ENCODE assay signal across 20 cellular contexts in the genomic region with DNA sequence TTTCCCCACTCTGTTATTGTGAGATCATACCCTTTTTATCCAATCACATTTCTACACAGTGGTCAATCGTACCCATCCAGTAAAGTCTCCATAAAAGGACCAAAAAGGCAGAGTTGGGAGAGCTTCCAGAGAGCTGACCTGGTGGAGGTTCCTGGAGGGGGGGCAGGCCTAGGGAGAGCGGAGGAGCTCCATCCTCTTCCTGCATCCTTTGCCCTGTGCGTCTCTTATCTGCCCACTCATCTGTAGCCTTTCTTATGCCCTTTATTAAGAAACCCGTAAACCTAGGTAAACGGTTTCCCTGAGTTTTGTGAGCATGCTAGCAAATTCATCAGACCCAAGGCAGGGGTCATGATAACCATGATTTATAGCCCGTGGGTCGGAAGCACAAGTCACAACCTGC. TPM values are rescaled to one million over a fixed set of nuclear protein-coding genes. Genes with fewer than 3 reads are reported as not detected.
DNase-seq lines count a peak whose midpoint lies in the region; ATAC-seq and TF ChIP-seq lines count a peak whose summit lies in the region.
"Had no signal": no experiment of that assay in that cellular context is flagged by ENCODE, and none has a peak within 500 bp of the region (broad histone marks: within the 10 kb centered on the region; RNA-seq: fewer than 3 reads in every experiment).

No MANE protein-coding gene starts in this region.

- no peaks in the 10 kb centered on the region for H3K9me3 ChIP-seq in effector memory CD4-positive, alpha-beta T cell (ENCODE audit: control insufficient read depth, low read length)
- H3K9me3 ChIP-seq: esophagus squamous epithelium, gastroesophageal sphincter, right atrium auricular region, suprapubic skin had no signal

- CTCF ChIA-PET in activated CD4-positive, alpha-beta memory T cell treated with anti-CD3 and anti-CD28 coated beads, Interleukin-2, amount 10 ng/mL, durations not matched to agents 7 days and 5 days (lab: Charles Lee), result interaction anchor here (1.4 to 28.0 kb wide), 3 partner anchors 9 to 16 kb away, joined by 3 to 563 read pairs (median 7); partner anchors contain the start of gene EVL

- no peak overlapping the region for H3K4me3 ChIP-seq in effector memory CD4-positive, alpha-beta T cell (ENCODE audit: insufficient read depth, low read depth, low read length, poor library complexity, severe bottlenecking)
- H3K4me3 ChIP-seq: esophagus squamous epithelium, gastroesophageal sphincter, GM12878, right atrium auricular region, suprapubic skin had no signal

- H3K27me3 ChIP-seq in effector memory CD4-positive, alpha-beta T cell (replicated peaks; ENCODE audit: control insufficient read depth, insufficient read depth, low read length, poor library complexity, severe bottlenecking), result no peaks in the 10 kb centered on the region
- H3K27me3 ChIP-seq: esophagus squamous epithelium, gastroesophageal sphincter, right atrium auricular region, suprapubic skin had no signal

- POLR2A ChIA-PET in activated CD4-positive, alpha-beta memory T cell treated with anti-CD3 and anti-CD28 coated beads, Interleukin-2, amount 10 ng/mL, durations not matched to agents 7 days and 5 days (lab: Charles Lee), result interaction anchor here (1.1 to 58.4 kb wide), 4 partner anchors 9 to 31 kb away, joined by 4 to 1586 read pairs (median 6); partner anchors contain the start of gene EVL

- H3K4me3 Mint-ChIP-seq in activated CD4-positive, alpha-beta memory T cell treated with anti-CD3 and anti-CD28 coated beads, Interleukin-2, amount 10 ng/mL, durations not matched to agents 7 days and 5 days, result no peak overlapping the region
- H3K4me3 Mint-ChIP-seq in stimulated activated naive CD8-positive, alpha-beta T cell treated with anti-CD3 and anti-CD28 coated beads, Interleukin-15, amount 100 ng/mL, for 72 hours, result peak overlapping the region; percentile 49 to 64
- H3K4me3 Mint-ChIP-seq in nephron progenitor cell, result no peak overlapping the region
- H3K4me3 Mint-ChIP-seq: CD14-positive monocyte, HFFc6 had no signal

- peaks cover 71% of the 10 kb centered on the region for H3K36me3 ChIP-seq in effector memory CD4-positive, alpha-beta T cell (ENCODE audit: control insufficient read depth, insufficient read depth, low read length)
- H3K36me3 ChIP-seq: right atrium auricular region had no signal

- H3K4me1 ChIP-seq in effector memory CD4-positive, alpha-beta T cell (ENCODE audit: control insufficient read depth, insufficient read depth, low read length, poor library complexity, severe bottlenecking), result peaks cover 56% of the 10 kb centered on the region
- H3K4me1 ChIP-seq: gastroesophageal sphincter, right atrium auricular region had no signal

- TF ChIP-seq CTCF in nephron progenitor cell (IDR thresholded peaks at IDR 0.05), result no peak

- no peaks in the 10 kb centered on the region for H3K27me3 Mint-ChIP-seq in activated CD4-positive, alpha-beta memory T cell treated with anti-CD3 and anti-CD28 coated beads, Interleukin-2, amount 10 ng/mL, durations not matched to agents 7 days and 5 days
- H3K27me3 Mint-ChIP-seq in stimulated activated naive CD8-positive, alpha-beta T cell treated with anti-CD3 and anti-CD28 coated beads, Interleukin-15, amount 100 ng/mL, for 72 hours, result no peaks in the 10 kb centered on the region
- peaks cover 3% of the 10 kb centered on the region for H3K27me3 Mint-ChIP-seq in nephron progenitor cell (ENCODE audit: low read depth, poor library complexity)

- H3K27ac Mint-ChIP-seq in activated CD4-positive, alpha-beta memory T cell treated with anti-CD3 and anti-CD28 coated beads, Interleukin-2, amount 10 ng/mL, durations not matched to agents 7 days and 5 days, result no peak overlapping the region
- peak overlapping the region; percentile 62 to 92 for H3K27ac Mint-ChIP-seq in stimulated activated naive CD8-positive, alpha-beta T cell treated with anti-CD3 and anti-CD28 coated beads, Interleukin-15, amount 100 ng/mL, for 72 hours
- H3K27ac Mint-ChIP-seq in nephron progenitor cell, result no peak overlapping the region
- H3K27ac Mint-ChIP-seq: HFFc6 had no signal

- peaks cover 80% of the 10 kb centered on the region for H3K4me1 Mint-ChIP-seq in activated CD4-positive, alpha-beta memory T cell treated with anti-CD3 and anti-CD28 coated beads, Interleukin-2, amount 10 ng/mL, durations not matched to agents 7 days and 5 days
- peaks cover 94% of the 10 kb centered on the region for H3K4me1 Mint-ChIP-seq in stimulated activated naive CD8-positive, alpha-beta T cell treated with anti-CD3 and anti-CD28 coated beads, Interleukin-15, amount 100 ng/mL, for 72 hours
- peaks cover 10% of the 10 kb centered on the region for H3K4me1 Mint-ChIP-seq in nephron progenitor cell

- peaks cover 87% of the 10 kb centered on the region for H3K36me3 Mint-ChIP-seq in activated CD4-positive, alpha-beta memory T cell treated with anti-CD3 and anti-CD28 coated beads, Interleukin-2, amount 10 ng/mL, durations not matched to agents 7 days and 5 days (ENCODE audit: low read depth)
- H3K36me3 Mint-ChIP-seq in nephron progenitor cell (ENCODE audit: low read depth), result peaks cover 57% of the 10 kb centered on the region

- peak overlapping the region; percentile 41 for H3K27ac ChIP-seq in effector memory CD4-positive, alpha-beta T cell (ENCODE audit: insufficient read depth, low read length, poor library complexity, severe bottlenecking)
- H3K27ac ChIP-seq: esophagus squamous epithelium, gastroesophageal sphincter, right atrium auricular region, suprapubic skin had no signal

- no peaks in the 10 kb centered on the region for H3K9me3 Mint-ChIP-seq in activated CD4-positive, alpha-beta memory T cell treated with anti-CD3 and anti-CD28 coated beads, Interleukin-2, amount 10 ng/mL, durations not matched to agents 7 days and 5 days
- H3K9me3 Mint-ChIP-seq in stimulated activated naive CD8-positive, alpha-beta T cell treated with anti-CD3 and anti-CD28 coated beads, Interleukin-15, amount 100 ng/mL, for 72 hours, result no peaks in the 10 kb centered on the region
- no peaks in the 10 kb centered on the region for H3K9me3 Mint-ChIP-seq in nephron progenitor cell
- H3K9me3 Mint-ChIP-seq: CD14-positive monocyte, HFFc6 had no signal

- peak; percentile 56 for ATAC-seq in stimulated activated naive CD8-positive, alpha-beta T cell treated with anti-CD3 and anti-CD28 coated beads, Interleukin-15, amount 100 ng/mL, for 72 hours
- ATAC-seq: gastroesophageal sphincter, GM12878, SK-N-SH treated with all-trans-retinoic acid at 6 μM for 48 hours had no signal

- DNase-seq in activated effector memory CD4-positive, alpha-beta T cell treated with anti-CD3 and anti-CD28 coated beads, Interleukin-2, amount 50 U/mL, for 16 hours, result peak; percentile 56
- no peak for DNase-seq in activated effector memory CD4-positive, alpha-beta T cell treated with Interleukin-2 at 50 U/mL for 16 hours
- peak; percentile 14 for DNase-seq in activated CD4-positive, alpha-beta memory T cell treated with anti-CD3 and anti-CD28 coated beads, Interleukin-2, amount 10 ng/mL, durations not matched to agents 7 days and 5 days
- DNase-seq in effector memory CD4-positive, alpha-beta T cell, result no peak
- no peak for DNase-seq in stimulated activated naive CD8-positive, alpha-beta T cell treated with anti-CD3 and anti-CD28 coated beads, Interleukin-15, amount 100 ng/mL, for 72 hours
- DNase-seq in cortex of kidney (lab: John Stamatoyannopoulos, UW) (no peak), nephron progenitor cell (no peak), HUDEP-2 (lab: John Stamatoyannopoulos, UW; ENCODE audit: unreplicated experiment in 76 of 76) (no peak)
- DNase-seq: DMS53; effector CD8-positive, alpha-beta T cell; esophagus squamous epithelium; HFFc6; NCI-H524 treated with DMSO at 0.1 percent for 48 hours; stimulated activated CD4-positive, alpha-beta T cell treated with anti-CD3 and anti-CD28 coated beads, Interleukin-4, amount 100 ng/mL, for 4 hours had no signal

RNA-seq across cellular contexts. Expression of gene EVL, which starts 26.2 kb away (rescaled TPM):
- 100 to 1,000 TPM; 771 to 787 TPM for total RNA-seq in activated CD4-positive, alpha-beta memory T cell treated with anti-CD3 and anti-CD28 coated beads, Interleukin-2, amount 10 ng/mL, durations not matched to agents 7 days and 5 days

Comparison
In these comparisons a context has a peak if more than half of its experiments do, and no peak if none do; other contexts are left out.
1. DNase-seq: peak in activated effector memory CD4-positive, alpha-beta T cell treated with anti-CD3 and anti-CD28 coated beads, Interleukin-2, amount 50 U/mL, for 16 hours (single experiment) and activated CD4-positive, alpha-beta memory T cell treated with anti-CD3 and anti-CD28 coated beads, Interleukin-2, amount 10 ng/mL, durations not matched to agents 7 days and 5 days (single experiment); none in activated effector memory CD4-positive, alpha-beta T cell treated with Interleukin-2 at 50 U/mL for 16 hours (single experiment), effector memory CD4-positive, alpha-beta T cell (0 of 3), stimulated activated naive CD8-positive, alpha-beta T cell treated with anti-CD3 and anti-CD28 coated beads, Interleukin-15, amount 100 ng/mL, for 72 hours (0 of 2), cortex of kidney (single experiment), nephron progenitor cell (single experiment) and HUDEP-2 (0 of 76).
2. H3K27ac Mint-ChIP-seq: peak in stimulated activated naive CD8-positive, alpha-beta T cell treated with anti-CD3 and anti-CD28 coated beads, Interleukin-15, amount 100 ng/mL, for 72 hours (2 of 2); none in activated CD4-positive, alpha-beta memory T cell treated with anti-CD3 and anti-CD28 coated beads, Interleukin-2, amount 10 ng/mL, durations not matched to agents 7 days and 5 days (single experiment) and nephron progenitor cell (single experiment).
3. H3K4me3 Mint-ChIP-seq: peak in stimulated activated naive CD8-positive, alpha-beta T cell treated with anti-CD3 and anti-CD28 coated beads, Interleukin-15, amount 100 ng/mL, for 72 hours (2 of 2); none in activated CD4-positive, alpha-beta memory T cell treated with anti-CD3 and anti-CD28 coated beads, Interleukin-2, amount 10 ng/mL, durations not matched to agents 7 days and 5 days (single experiment) and nephron progenitor cell (single experiment).